8 cellular contexts compared by ENCODE assay signal in the genomic region with DNA sequence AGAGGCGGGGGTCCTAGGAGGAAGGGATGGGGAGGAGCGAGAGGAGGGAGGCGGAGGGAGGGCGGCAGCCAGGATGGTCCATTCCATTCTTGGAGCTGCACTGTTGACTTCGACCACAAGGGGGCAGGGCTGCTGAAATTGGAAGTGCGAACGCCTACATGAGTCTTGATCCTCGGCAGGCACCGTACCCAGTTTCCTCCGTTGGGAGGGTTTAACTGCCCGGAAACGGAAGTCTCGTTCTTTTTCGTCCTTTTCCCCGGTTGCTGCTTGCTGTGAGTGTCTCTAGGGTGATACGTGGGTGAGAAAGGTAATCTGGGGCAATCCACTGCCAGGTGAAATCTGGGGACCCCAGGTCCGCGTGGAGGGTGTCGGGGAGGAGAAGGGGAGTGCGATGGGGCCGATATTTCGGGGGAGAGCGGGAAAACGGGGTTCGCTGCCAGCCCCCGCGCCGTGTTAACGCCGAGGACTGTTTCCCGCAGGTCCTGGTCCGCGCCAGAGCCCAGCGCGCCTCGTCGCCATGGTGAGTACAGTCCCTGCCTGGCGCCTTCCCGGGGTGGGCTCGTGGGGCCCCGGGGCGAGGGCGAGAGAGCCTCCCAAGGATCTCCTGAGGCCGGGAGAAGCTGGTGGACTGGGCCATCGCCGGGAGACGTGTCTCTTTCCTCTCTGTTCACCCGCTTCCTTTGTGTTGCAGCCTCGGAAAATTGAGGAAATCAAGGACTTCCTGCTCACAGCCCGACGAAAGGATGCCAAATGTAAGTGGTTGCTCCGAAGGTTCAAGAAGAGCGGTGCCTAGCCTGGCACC. TPM values are rescaled to one million over a fixed set of nuclear protein-coding genes. Genes with fewer than 3 reads are reported as not detected.
DNase-seq lines count a peak whose midpoint lies in the region; ATAC-seq lines count a peak whose summit lies in the region.

A gene (plus strand): TSS at position 240 of the 802 bp plus-strand sequence. CDS start 278 bp downstream, at position 518.

- H3K9me3 Mint-ChIP-seq in CD4-positive, CD25-positive, alpha-beta regulatory T cell = no peaks in the 10 kb centered on the region

- peak; percentile 92 to 98 (median 94) for DNase-seq in CD4-positive, CD25-positive, alpha-beta regulatory T cell
- peak; percentile 89 for DNase-seq in HS-5 (ENCODE audit: low read depth)
- peak; percentile 66 for DNase-seq in NK-92 (lab: John Stamatoyannopoulos, UW; ENCODE audit: unreplicated experiment)
- DNase-seq in activated CD8-positive, alpha-beta memory T cell treated with anti-CD3 and anti-CD28 coated beads for 24 hours = peak; percentile 99
- peak; percentile 88 to 95 (median 89) for DNase-seq in effector memory CD4-positive, alpha-beta T cell
- peak; percentile 99 for DNase-seq in lung microvascular endothelial cell (ENCODE audit: low read depth in 2 of 2)
- DNase-seq in stimulated activated CD4-positive, alpha-beta T cell treated with anti-CD3 and anti-CD28 coated beads, TNF-alpha, amount 100 ng/mL, for 48 hours (ENCODE audit: low read depth in 3 of 3) = peak; percentile 92 to 98 (median 93)

- H3K4me1 Mint-ChIP-seq in CD4-positive, CD25-positive, alpha-beta regulatory T cell = peaks cover 0 to 49% (median 30%) of the 10 kb centered on the region in 4 donors

- H3K4me3 Mint-ChIP-seq in CD4-positive, CD25-positive, alpha-beta regulatory T cell = peak within 1 kb of the TSS; percentile 90 to 100 (median 98)

- H3K27me3 ChIP-seq in CD4-positive, CD25-positive, alpha-beta regulatory T cell (ENCODE audit: control insufficient read depth, insufficient read depth, low read length) = no peaks in the 10 kb centered on the region
- no peaks in the 10 kb centered on the region for H3K27me3 ChIP-seq in effector memory CD4-positive, alpha-beta T cell (replicated peaks; ENCODE audit: control insufficient read depth, insufficient read depth, low read length, poor library complexity, severe bottlenecking)

- peaks cover 38% of the 10 kb centered on the region for H3K4me1 ChIP-seq in CD4-positive, CD25-positive, alpha-beta regulatory T cell (ENCODE audit: control insufficient read depth, insufficient read depth, low read length, poor library complexity, severe bottlenecking)
- peaks cover 21% of the 10 kb centered on the region for H3K4me1 ChIP-seq in effector memory CD4-positive, alpha-beta T cell (ENCODE audit: control insufficient read depth, insufficient read depth, low read length, poor library complexity, severe bottlenecking)

- H3K36me3 ChIP-seq in CD4-positive, CD25-positive, alpha-beta regulatory T cell (ENCODE audit: control insufficient read depth, insufficient read depth, low read length) = peaks cover 35% of the 10 kb centered on the region
- peaks cover 33% of the 10 kb centered on the region for H3K36me3 ChIP-seq in effector memory CD4-positive, alpha-beta T cell (ENCODE audit: control insufficient read depth, insufficient read depth, low read length)

- H3K4me3 ChIP-seq in CD4-positive, CD25-positive, alpha-beta regulatory T cell (ENCODE audit: low read depth, low read length) = peak within 1 kb of the TSS; percentile 91
- H3K4me3 ChIP-seq in effector memory CD4-positive, alpha-beta T cell (ENCODE audit: insufficient read depth, low read depth, low read length, poor library complexity, severe bottlenecking) = peak within 1 kb of the TSS; percentile 97

- H3K9me3 ChIP-seq in CD4-positive, CD25-positive, alpha-beta regulatory T cell (ENCODE audit: control insufficient read depth in 2 of 2, low read length in 2 of 2) = no peaks in the 10 kb centered on the region
- no peaks in the 10 kb centered on the region for H3K9me3 ChIP-seq in effector memory CD4-positive, alpha-beta T cell (ENCODE audit: control insufficient read depth, low read length)

- peak within 1 kb of the TSS; percentile 79 for H3K27ac ChIP-seq in CD4-positive, CD25-positive, alpha-beta regulatory T cell (ENCODE audit: insufficient read depth, low read length, poor library complexity, severe bottlenecking)
- peak within 1 kb of the TSS; percentile 78 for H3K27ac ChIP-seq in effector memory CD4-positive, alpha-beta T cell (ENCODE audit: insufficient read depth, low read length, poor library complexity, severe bottlenecking)

- ATAC-seq in CD4-positive, CD25-positive, alpha-beta regulatory T cell (ENCODE audit: low read depth in 2 of 2) = peak; percentile 85 to 88
- peak; percentile 78 for ATAC-seq in GM19397 (IDR thresholded peaks at IDR 0.05; ENCODE audit: unreplicated experiment)

- peak within 1 kb of the TSS; percentile 97 to 99 (median 97) for H3K27ac Mint-ChIP-seq in CD4-positive, CD25-positive, alpha-beta regulatory T cell

- peaks cover 17% of the 10 kb centered on the region for H3K36me3 Mint-ChIP-seq in CD4-positive, CD25-positive, alpha-beta regulatory T cell

- peaks cover 36% of the 10 kb centered on the region for H3K27me3 Mint-ChIP-seq in CD4-positive, CD25-positive, alpha-beta regulatory T cell

RNA-seq across cellular contexts. Expression of the gene that starts here (rescaled TPM):
- total RNA-seq in CD4-positive, CD25-positive, alpha-beta regulatory T cell = 1,316 TPM
- 1,000 to 10,000 TPM; 1,826 to 2,253 (median 2,137) TPM for polyA plus RNA-seq in CD4-positive, CD25-positive, alpha-beta regulatory T cell
- total RNA-seq in lung microvascular endothelial cell = 3,826 and 4,570 TPM in 2 replicates

Comparison
In these comparisons a context has a peak if more than half of its experiments do, and no peak if none do; other contexts are left out.
1. Peak in every context shown above with its lines: DNase-seq, ATAC-seq, H3K4me3 ChIP-seq and H3K27ac ChIP-seq.